Comparison of ENCODE assay signal across 8 cellular contexts in genomic region chr6:31271641-31272357, GRCh38. TPM values are rescaled to one million over a fixed set of nuclear protein-coding genes. Genes with fewer than 3 reads are reported as not detected.
DNase-seq lines count a peak whose midpoint lies in the region; ATAC-seq and TF ChIP-seq lines count a peak whose summit lies in the region.

Gene HLA-C, minus strand, starts transcription at chr6:31272092. Its CDS starts 21 bp downstream, at chr6:31272071.

- H3K27me3 Mint-ChIP-seq in neural progenitor cell (ENCODE audit: insufficient read depth, low read depth) = peaks cover 41% of the 10 kb centered on the region

- DNase-seq in EL (peak; percentile 97), H4 (ENCODE audit: low spot score) (peak; percentile 95), SIG-M5 treated with dmso at 0.1 percent for 504 hours (lab: John Stamatoyannopoulos, UW; ENCODE audit: unreplicated experiment) (peak; percentile 92), foreskin keratinocyte (peak; percentile 90 to 92), neural progenitor cell (ENCODE audit: low spot score) (peak; percentile 95)
- peak; percentile 84 for DNase-seq in activated gamma-delta T cell treated with anti-CD3 and anti-CD28 coated beads, Interleukin-2, amount 50 U/mL, for 16 hours (ENCODE audit: low read depth)

- H3K9ac ChIP-seq in Loucy (ENCODE audit: low read depth, low read length, poor library complexity, severe bottlenecking) = peak within 1 kb of the TSS; percentile 95
- H3K9ac ChIP-seq in neural progenitor cell = no peak within 1 kb of the TSS
- H3K9ac ChIP-seq in stomach smooth muscle (ENCODE audit: low read length in 2 of 2) = peak within 1 kb of the TSS; percentile 74 to 97

- H3K79me2 ChIP-seq in Loucy (ENCODE audit: insufficient read depth, low read length) (peaks cover 29% of the 10 kb centered on the region), neural progenitor cell (ENCODE audit: low read depth) (no peaks in the 10 kb centered on the region)

- H3K36me3 Mint-ChIP-seq in neural progenitor cell = peaks cover 8% of the 10 kb centered on the region

- H3K4me1 Mint-ChIP-seq in neural progenitor cell = peaks cover 13% of the 10 kb centered on the region

- peak within 1 kb of the TSS; percentile 84 for H3K4me3 Mint-ChIP-seq in neural progenitor cell

- H3K27me3 ChIP-seq in Loucy (ENCODE audit: insufficient read depth, low read length, poor library complexity, severe bottlenecking) = no peaks in the 10 kb centered on the region
- peaks cover 6% of the 10 kb centered on the region for H3K27me3 ChIP-seq in foreskin keratinocyte
- H3K27me3 ChIP-seq in neural progenitor cell = peaks cover 14% of the 10 kb centered on the region
- H3K27me3 ChIP-seq in stomach smooth muscle (ENCODE audit: control insufficient read depth in 1 of 2, insufficient read depth in 2 of 2, low read length in 2 of 2) = no peaks in the 10 kb centered on the region

- H4K20me1 ChIP-seq in Loucy (ENCODE audit: insufficient read depth, low read length, poor library complexity, severe bottlenecking) (peaks cover 28% of the 10 kb centered on the region), neural progenitor cell (ENCODE audit: low read depth) (no peaks in the 10 kb centered on the region)

- H3K36me3 ChIP-seq in Loucy (ENCODE audit: insufficient read depth, low read length) (peaks cover 20% of the 10 kb centered on the region; the same call in 1 of the 2 replicates), neural progenitor cell (no peaks in the 10 kb centered on the region), stomach smooth muscle (ENCODE audit: control insufficient read depth in 2 of 2, insufficient read depth in 2 of 2, low read length in 2 of 2) (peaks cover 4 to 24% of the 10 kb centered on the region in 2 donors)

- H3K4me3 ChIP-seq in Loucy (ENCODE audit: low read length, poor library complexity, severe bottlenecking) = peak within 1 kb of the TSS; percentile 80
- H3K4me3 ChIP-seq in neural progenitor cell = peak within 1 kb of the TSS; percentile 68
- H3K4me3 ChIP-seq in stomach smooth muscle (ENCODE audit: low read length in 2 of 2) = peak within 1 kb of the TSS; percentile 75 to 95

- H3K4me1 ChIP-seq in Loucy (ENCODE audit: insufficient read depth, low read length, poor library complexity, severe bottlenecking) = peaks cover 27% of the 10 kb centered on the region
- H3K4me1 ChIP-seq in foreskin keratinocyte = no peaks in the 10 kb centered on the region
- no peaks in the 10 kb centered on the region for H3K4me1 ChIP-seq in neural progenitor cell
- H3K4me1 ChIP-seq in stomach smooth muscle (ENCODE audit: control insufficient read depth, insufficient read depth, low read length) = peaks cover 6% of the 10 kb centered on the region

- H3K9me2 ChIP-seq in Loucy (replicated peaks; ENCODE audit: low read depth, low read length) = no peaks in the 10 kb centered on the region

- no peaks in the 10 kb centered on the region for H3K9me3 Mint-ChIP-seq in neural progenitor cell

- H3K9me3 ChIP-seq in Loucy (ENCODE audit: insufficient read depth, low read depth, low read length) (no peaks in the 10 kb centered on the region), neural progenitor cell (ENCODE audit: low read depth) (no peaks in the 10 kb centered on the region), stomach smooth muscle (ENCODE audit: control insufficient read depth in 2 of 2, low read length in 2 of 2) (no peaks in the 10 kb centered on the region)

- TF ChIP-seq CTCF in Loucy (conservative IDR thresholded peaks at IDR 0.05; ENCODE audit: low read length) = 0 out of 2 replicates have a peak, but pooled peaks have one; percentile 19
- peak; percentile 9 for TF ChIP-seq CTCF in foreskin keratinocyte (conservative IDR thresholded peaks at IDR 0.05)
- no peak for TF ChIP-seq CTCF in neural progenitor cell (IDR thresholded peaks at IDR 0.05)

- H3K27ac ChIP-seq in foreskin keratinocyte (peak within 1 kb of the TSS; percentile 76), neural progenitor cell (no peak within 1 kb of the TSS), stomach smooth muscle (ENCODE audit: low read length) (peak within 1 kb of the TSS; percentile 88)

- H3F3A ChIP-seq in Loucy (ENCODE audit: low read depth) (peaks cover 4% of the 10 kb centered on the region; the same call in 1 of the 2 replicates), neural progenitor cell (ENCODE audit: low read depth) (no peaks in the 10 kb centered on the region)

- H3K27ac Mint-ChIP-seq in neural progenitor cell = no peak within 1 kb of the TSS

- peak; percentile 95 for ATAC-seq in foreskin keratinocyte

- H2AFZ ChIP-seq in Loucy (ENCODE audit: low read length) = peak within 1 kb of the TSS; percentile 93
- peak within 1 kb of the TSS; percentile 91 for H2AFZ ChIP-seq in neural progenitor cell (replicated peaks)

- H3K4me2 ChIP-seq in Loucy (ENCODE audit: low read depth, low read length, poor library complexity, severe bottlenecking) (peak within 1 kb of the TSS; percentile 99), neural progenitor cell (peak within 1 kb of the TSS; percentile 78)

RNA-seq across cellular contexts. Expression of gene HLA-C, which starts in this region (rescaled TPM):
- 804 and 844 TPM in 2 replicates for total RNA-seq in H4 (2014; rRNA removed; shearing (Covaris generic))
- total RNA-seq in foreskin keratinocyte = 104 and 141 TPM in 2 replicates
- 153 and 234 TPM in 2 replicates for polyA plus RNA-seq in foreskin keratinocyte
- total RNA-seq in neural progenitor cell (ENCODE audit: low replicate concordance) = 65.2 and 170 TPM in 2 replicates
